17 cellular contexts compared by ENCODE assay signal in the genomic region with DNA sequence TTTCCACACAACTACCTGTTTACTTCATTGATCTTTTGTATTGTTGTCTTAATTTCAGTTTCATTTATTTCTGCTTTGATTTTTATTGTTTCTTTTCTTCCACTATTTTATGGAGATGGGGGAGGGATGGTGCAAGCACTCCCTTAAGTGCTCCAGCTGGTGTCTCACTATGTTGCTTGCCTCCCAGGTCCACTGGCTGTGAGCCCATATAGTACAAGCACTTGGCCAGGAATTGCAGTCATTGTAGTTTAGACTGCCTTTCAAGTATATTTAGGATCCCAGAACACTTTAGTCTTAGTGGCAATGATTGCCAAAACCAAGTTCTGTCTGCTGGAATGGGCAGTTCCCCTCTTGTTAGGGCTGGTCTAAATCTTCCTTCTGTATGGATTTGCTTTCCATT. TPM values are rescaled to one million over a fixed set of nuclear protein-coding genes. Genes with fewer than 3 reads are reported as not detected.
DNase-seq lines count a peak whose midpoint lies in the region; ATAC-seq and TF ChIP-seq lines count a peak whose summit lies in the region.
"Had no signal": no experiment of that assay in that cellular context is flagged by ENCODE, and none has a peak within 500 bp of the region (broad histone marks: within the 10 kb centered on the region; RNA-seq: fewer than 3 reads in every experiment).

No MANE protein-coding gene starts in this region.

- peak overlapping the region in 1 of 8 donors; percentile 54 for H3K4me3 Mint-ChIP-seq in naive B cell
- H3K4me3 Mint-ChIP-seq in activated CD4-positive, alpha-beta memory T cell treated with anti-CD3 and anti-CD28 coated beads, Interleukin-2, amount 10 ng/mL, durations not matched to agents 7 days and 5 days = no peak overlapping the region
- H3K4me3 Mint-ChIP-seq: CD14-positive monocyte, H9 had no signal

- no peaks in the 10 kb centered on the region for H3K4me1 Mint-ChIP-seq in naive B cell
- H3K4me1 Mint-ChIP-seq in activated CD4-positive, alpha-beta memory T cell treated with anti-CD3 and anti-CD28 coated beads, Interleukin-2, amount 10 ng/mL, durations not matched to agents 7 days and 5 days = no peaks in the 10 kb centered on the region
- H3K4me1 Mint-ChIP-seq: CD14-positive monocyte, H9 had no signal

- ATAC-seq in Right ventricle myocardium superior (ENCODE audit: poor library complexity) = peak; percentile 25
- no peak for ATAC-seq in left cardiac atrium
- no peak for ATAC-seq in naive B cell (ENCODE audit: low read depth in 2 of 2)

- no peaks in the 10 kb centered on the region for H3K9me3 ChIP-seq in fibroblast of lung (ENCODE audit: control insufficient read depth, insufficient read depth, low read depth, low read length)
- H3K9me3 ChIP-seq: SJSA1 had no signal

- intact Hi-C loops in Right ventricle myocardium superior (cut with DNase I) = no loop called here
- intact Hi-C loops in left cardiac atrium (cut with DNase I) = no loop called here

- no peak overlapping the region for H3K4me3 ChIP-seq in fibroblast of lung (replicated peaks in 1 of 4; ENCODE audit: control extremely low read depth in 1 of 4, insufficient read depth in 1 of 4, low read depth in 3 of 4, low read length in 4 of 4)
- H3K4me3 ChIP-seq: SJSA1 had no signal

- POLR2A ChIA-PET in activated CD4-positive, alpha-beta memory T cell treated with anti-CD3 and anti-CD28 coated beads, Interleukin-2, amount 10 ng/mL, durations not matched to agents 7 days and 5 days (lab: Charles Lee) = no interaction called here

- H3K27ac Mint-ChIP-seq in naive B cell = peak overlapping the region in 4 of 6 donors; percentile 1 to 51 (median 19)
- no peak overlapping the region for H3K27ac Mint-ChIP-seq in activated CD4-positive, alpha-beta memory T cell treated with anti-CD3 and anti-CD28 coated beads, Interleukin-2, amount 10 ng/mL, durations not matched to agents 7 days and 5 days
- H3K27ac Mint-ChIP-seq: H9 had no signal

- H3K4me1 ChIP-seq in fibroblast of lung (ENCODE audit: control insufficient read depth, extremely low read depth, insufficient read depth, low read length) = no peaks in the 10 kb centered on the region
- H3K4me1 ChIP-seq: SJSA1 had no signal

- no peak overlapping the region for H3K9ac ChIP-seq in fibroblast of lung (ENCODE audit: insufficient read depth, low read length)

- H3K4me2 ChIP-seq in fibroblast of lung (ENCODE audit: extremely low read depth, insufficient read depth, low read length) = no peak overlapping the region

- peaks cover 9 to 75% (median 30%) of the 10 kb centered on the region in 7 donors for H3K9me3 Mint-ChIP-seq in naive B cell
- H3K9me3 Mint-ChIP-seq in activated CD4-positive, alpha-beta memory T cell treated with anti-CD3 and anti-CD28 coated beads, Interleukin-2, amount 10 ng/mL, durations not matched to agents 7 days and 5 days = peaks cover 19% of the 10 kb centered on the region
- H3K9me3 Mint-ChIP-seq: H9 had no signal

- H2AFZ ChIP-seq in fibroblast of lung (ENCODE audit: low read length) = no peak overlapping the region

- H3K79me2 ChIP-seq in fibroblast of lung (ENCODE audit: control insufficient read depth, insufficient read depth, low read length) = no peaks in the 10 kb centered on the region

- CTCF ChIA-PET in activated CD4-positive, alpha-beta memory T cell treated with anti-CD3 and anti-CD28 coated beads, Interleukin-2, amount 10 ng/mL, durations not matched to agents 7 days and 5 days (lab: Charles Lee) = no interaction called here

- H4K20me1 ChIP-seq in fibroblast of lung (ENCODE audit: control insufficient read depth, extremely low read depth, insufficient read depth, low read length) = no peaks in the 10 kb centered on the region

- H3K36me3 ChIP-seq in fibroblast of lung (ENCODE audit: control insufficient read depth, insufficient read depth, low read length) = no peaks in the 10 kb centered on the region
- H3K36me3 ChIP-seq: SJSA1 had no signal

- DNase-seq in Right ventricle myocardium superior = no peak
- DNase-seq in left cardiac atrium = no peak
- DNase-seq in astrocyte of the hippocampus (ENCODE audit: low read depth, low spot score) = peak; percentile 5
- DNase-seq in fibroblast of lung (ENCODE audit: low read depth in 2 of 2) = peak; percentile 31 to 40
- no peak for DNase-seq in naive B cell
- no peak for DNase-seq in activated CD4-positive, alpha-beta memory T cell treated with anti-CD3 and anti-CD28 coated beads, Interleukin-2, amount 10 ng/mL, durations not matched to agents 7 days and 5 days
- no peak for DNase-seq in 8988T
- DNase-seq in mesenteric fat pad (ENCODE audit: low spot score) = no peak
- DNase-seq: GDM1, H9, KG1, NCI-H1436, NCI-H2081 treated with DMSO at 0.1 percent for 48 hours, NCI-H226, NCI-H524 treated with DMSO at 0.1 percent for 48 hours had no signal

- H3K27me3 Mint-ChIP-seq in naive B cell = no peaks in the 10 kb centered on the region
- H3K27me3 Mint-ChIP-seq in activated CD4-positive, alpha-beta memory T cell treated with anti-CD3 and anti-CD28 coated beads, Interleukin-2, amount 10 ng/mL, durations not matched to agents 7 days and 5 days = no peaks in the 10 kb centered on the region

- no peaks in the 10 kb centered on the region for H3K27me3 ChIP-seq in fibroblast of lung (ENCODE audit: control insufficient read depth, insufficient read depth, low read length)
- H3K27me3 ChIP-seq: SJSA1 had no signal

- no peak for TF ChIP-seq CTCF in fibroblast of lung (conservative IDR thresholded peaks at IDR 0.05 in 1 of 2, IDR thresholded peaks at IDR 0.05 in 1 of 2; ENCODE audit: low read depth in 1 of 2, low read length in 2 of 2)

- H3K36me3 Mint-ChIP-seq in naive B cell = peaks cover 29 to 37% of the 10 kb centered on the region in 2 donors
- H3K36me3 Mint-ChIP-seq in activated CD4-positive, alpha-beta memory T cell treated with anti-CD3 and anti-CD28 coated beads, Interleukin-2, amount 10 ng/mL, durations not matched to agents 7 days and 5 days (ENCODE audit: low read depth) = no peaks in the 10 kb centered on the region

- no peak overlapping the region for H3K27ac ChIP-seq in fibroblast of lung (ENCODE audit: insufficient read depth, low read length)
- H3K27ac ChIP-seq: SJSA1 had no signal

RNA-seq across cellular contexts. Expression of gene MAN1A1, which starts 34.9 kb away (rescaled TPM):
- 17.2 TPM for total RNA-seq in Right ventricle myocardium superior
- 10 to 100 TPM; 30.3 to 45.0 TPM for total RNA-seq in left cardiac atrium
- 90.9 and 120 TPM in 2 replicates for total RNA-seq in fibroblast of lung
- polyA plus RNA-seq in fibroblast of lung = 39.5 and 48.2 TPM in 2 replicates
- polyA plus RNA-seq in fibroblast of lung (2012) = 26.8 and 32.6 TPM in 2 replicates
- polyA minus RNA-seq in fibroblast of lung (ENCODE audit: low replicate concordance) = 3.8 and 5.5 TPM in 2 replicates
- polyA plus RNA-seq in naive B cell (ENCODE audit: low read depth in 6 of 6) = 10 to 100 TPM; 14.2 to 23.1 (median 19.0) TPM
- total RNA-seq in activated CD4-positive, alpha-beta memory T cell treated with anti-CD3 and anti-CD28 coated beads, Interleukin-2, amount 10 ng/mL, durations not matched to agents 7 days and 5 days = 10 to 100 TPM; 21.6 to 22.0 TPM
- 147 TPM for total RNA-seq in mesenteric fat pad

Comparison
In these comparisons a context has a peak if more than half of its experiments do, and no peak if none do; other contexts are left out.
1. DNase-seq: peak in astrocyte of the hippocampus (single experiment) and fibroblast of lung (2 of 2); none in Right ventricle myocardium superior (single experiment), left cardiac atrium (single experiment), naive B cell (single experiment), activated CD4-positive, alpha-beta memory T cell treated with anti-CD3 and anti-CD28 coated beads, Interleukin-2, amount 10 ng/mL, durations not matched to agents 7 days and 5 days (single experiment), 8988T (single experiment) and mesenteric fat pad (single experiment).